In genomic region chr7:152847491-152847890, GRCh38 we compare ENCODE assay signal across 22 cellular contexts.
"Had no signal": no experiment of that assay in that cellular context is flagged by ENCODE, and none has a peak within 500 bp of the region (broad histone marks: within the 10 kb centered on the region; RNA-seq: fewer than 3 reads in every experiment).

No MANE protein-coding gene starts in this region.

- H3K27ac Mint-ChIP-seq: activated B cell treated with CpG ODN at 0.5 μM for 24 hours; activated CD4-positive, alpha-beta memory T cell treated with anti-CD3 and anti-CD28 coated beads for 36 hours; activated T-helper 17 cell treated with anti-CD3 and anti-CD28 coated beads, Interleukin-2, amount 50 U/mL, for 72 hours; stimulated activated naive CD8-positive, alpha-beta T cell treated with anti-CD3 and anti-CD28 coated beads, Interleukin-15, Interleukin-2, amounts not matched to agents 100 ng/mL and 50 ng/mL, for 24 hours had no signal

- ATAC-seq: activated T-helper 17 cell treated with anti-CD3 and anti-CD28 coated beads, Interleukin-2, amount 50 U/mL, for 72 hours; left lung; pancreas; right lobe of liver had no signal

- H3K9me3 Mint-ChIP-seq: activated B cell treated with CpG ODN at 0.5 μM for 24 hours; activated CD4-positive, alpha-beta memory T cell treated with anti-CD3 and anti-CD28 coated beads for 36 hours; activated T-helper 17 cell treated with anti-CD3 and anti-CD28 coated beads, Interleukin-2, amount 50 U/mL, for 72 hours; stimulated activated naive CD8-positive, alpha-beta T cell treated with anti-CD3 and anti-CD28 coated beads, Interleukin-15, Interleukin-2, amounts not matched to agents 100 ng/mL and 50 ng/mL, for 24 hours had no signal

- H3K36me3 ChIP-seq: pancreas, right lobe of liver, transverse colon, vagina had no signal

- H3K27ac ChIP-seq: dorsolateral prefrontal cortex, left lung, pancreas, right lobe of liver, suprapubic skin, transverse colon, vagina had no signal

- H3K4me1 ChIP-seq: left lung, pancreas, right lobe of liver, suprapubic skin, transverse colon, vagina had no signal

- H3K4me1 Mint-ChIP-seq: activated B cell treated with CpG ODN at 0.5 μM for 24 hours; activated T-helper 17 cell treated with anti-CD3 and anti-CD28 coated beads, Interleukin-2, amount 50 U/mL, for 72 hours had no signal

- H3K27me3 ChIP-seq: dorsolateral prefrontal cortex, left lung, pancreas, right lobe of liver, suprapubic skin, transverse colon, vagina had no signal

- H3K9me3 ChIP-seq: left lung, pancreas, right lobe of liver, suprapubic skin, transverse colon, vagina had no signal

- H3K4me3 ChIP-seq: dorsolateral prefrontal cortex, left lung, pancreas, right lobe of liver, suprapubic skin, transverse colon, vagina had no signal

- H3K27me3 Mint-ChIP-seq: activated B cell treated with CpG ODN at 0.5 μM for 24 hours; activated CD4-positive, alpha-beta memory T cell treated with anti-CD3 and anti-CD28 coated beads for 36 hours; activated T-helper 17 cell treated with anti-CD3 and anti-CD28 coated beads, Interleukin-2, amount 50 U/mL, for 72 hours; stimulated activated naive CD8-positive, alpha-beta T cell treated with anti-CD3 and anti-CD28 coated beads, Interleukin-15, Interleukin-2, amounts not matched to agents 100 ng/mL and 50 ng/mL, for 24 hours had no signal

- H3K4me3 Mint-ChIP-seq: activated B cell treated with CpG ODN at 0.5 μM for 24 hours; activated CD4-positive, alpha-beta memory T cell treated with anti-CD3 and anti-CD28 coated beads for 36 hours; activated T-helper 17 cell treated with anti-CD3 and anti-CD28 coated beads, Interleukin-2, amount 50 U/mL, for 72 hours; stimulated activated naive CD8-positive, alpha-beta T cell treated with anti-CD3 and anti-CD28 coated beads, Interleukin-15, Interleukin-2, amounts not matched to agents 100 ng/mL and 50 ng/mL, for 24 hours had no signal

- DNase-seq: activated B cell treated with CpG ODN at 0.5 μM for 24 hours; activated CD4-positive, alpha-beta memory T cell treated with anti-CD3 and anti-CD28 coated beads for 36 hours; activated CD4-positive, alpha-beta T cell treated with anti-CD3 and anti-CD28 coated beads for 4 hours; activated naive CD4-positive, alpha-beta T cell; activated T-cell treated with anti-CD3 and anti-CD28 coated beads, Interleukin-2, amount 50 U/mL, for 1 hour; aorta; dorsolateral prefrontal cortex; foreskin melanocyte; hypothalamus; kidney; left lung; midbrain; pancreas; right lobe of liver; small intestine; stimulated activated CD4-positive, alpha-beta T cell treated with anti-CD3 and anti-CD28 coated beads, Interleukin-15, amount 100 ng/mL, for 24 hours; stimulated activated CD4-positive, alpha-beta T cell treated with anti-CD3 and anti-CD28 coated beads, Interleukin-2, amount 100 ng/mL, for 48 hours; transverse colon had no signal
